1 cellular context compared by ENCODE assay signal in the genomic region with DNA sequence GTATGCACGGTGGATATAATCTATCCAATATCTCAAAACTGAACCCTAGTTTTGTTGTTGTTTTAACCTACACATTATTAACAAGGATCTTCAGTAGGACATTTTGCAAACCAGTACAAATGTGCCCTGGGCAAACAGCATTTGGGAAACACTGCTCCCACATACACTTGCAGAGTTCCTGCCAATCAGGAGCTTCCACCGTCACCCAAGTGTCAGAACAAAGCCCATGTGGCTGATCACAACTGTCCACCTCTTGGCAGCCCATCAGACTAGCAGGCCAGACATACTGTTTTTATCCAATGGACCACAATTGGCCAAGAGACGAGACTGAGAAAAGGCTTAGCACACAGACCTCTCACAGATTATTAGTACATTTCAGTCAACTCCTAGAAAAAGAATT.
TF ChIP-seq lines count a peak whose summit lies in the region.

No MANE protein-coding gene starts in this region.

TF ChIP-seq in A549, 52 proteins besides CTCF, POLR2A, EP300 and RAD21:
- TF ChIP-seq NPAS2 (CRISPR knock-in tag; IDR thresholded peaks at IDR 0.05; ENCODE audit: borderline replicate concordance) = no peak
- TF ChIP-seq EHMT2 (IDR thresholded peaks at IDR 0.05; ENCODE audit: low read depth) = no peak
- no peak for TF ChIP-seq MYC (IDR thresholded peaks at IDR 0.05; ENCODE audit: borderline replicate concordance, low read length)
- no peak for TF ChIP-seq NR3C1 (IDR thresholded peaks at IDR 0.05)
TF ChIP-seq in A549: peak in this region for 0.
